Comparison of ENCODE assay signal across 21 cellular contexts in the genomic region with DNA sequence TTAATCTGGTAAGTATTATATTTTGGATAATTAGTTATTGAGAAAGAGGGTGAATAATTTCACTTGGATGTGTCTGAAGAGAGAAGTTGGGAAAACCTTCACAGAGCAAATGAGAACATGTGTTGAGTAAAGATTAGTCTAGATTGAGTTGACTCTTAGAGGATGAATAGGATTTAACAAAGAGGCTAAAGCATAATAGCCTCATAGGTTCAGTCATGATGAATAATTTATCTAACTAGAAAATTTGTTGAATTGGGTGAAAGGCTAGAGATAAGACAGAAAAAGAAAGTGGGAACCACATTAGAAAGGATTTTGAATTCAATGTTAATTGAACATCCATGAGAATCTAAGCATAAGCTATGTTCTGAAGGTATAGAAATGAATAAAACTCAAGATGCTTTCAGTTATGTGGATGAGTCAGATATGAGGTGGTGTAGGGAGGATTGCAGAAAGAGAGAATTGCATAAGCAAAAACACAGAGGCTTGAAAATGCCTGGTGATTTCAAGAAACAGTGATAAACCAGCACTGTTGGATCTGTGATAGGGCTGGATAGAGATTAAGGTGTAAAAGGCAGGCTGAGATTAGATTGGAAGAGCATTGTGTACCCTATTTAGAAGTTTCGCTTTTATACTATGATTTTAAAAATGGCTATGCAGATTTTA.
DNase-seq lines count a peak whose midpoint lies in the region; ATAC-seq, FAIRE-seq and TF ChIP-seq lines count a peak whose summit lies in the region.
"Had no signal": no experiment of that assay in that cellular context is flagged by ENCODE, and none has a peak within 500 bp of the region (broad histone marks: within the 10 kb centered on the region; RNA-seq: fewer than 3 reads in every experiment).

No MANE protein-coding gene starts in this region.

- H3K27me3 ChIP-seq in astrocyte (ENCODE audit: insufficient read depth, low read length): no peaks in the 10 kb centered on the region
- H3K27me3 ChIP-seq: cardiac muscle cell had no signal

- H3K27ac Mint-ChIP-seq in astrocyte (ENCODE audit: unreplicated experiment): no peak overlapping the region
- H3K27ac Mint-ChIP-seq in activated CD8-positive, alpha-beta memory T cell treated with anti-CD3 and anti-CD28 coated beads, Interleukin-2, amount 10 ng/mL, durations not matched to agents 7 days and 5 days: no peak overlapping the region
- H3K27ac Mint-ChIP-seq: activated naive CD4-positive, alpha-beta T cell treated with anti-CD3 and anti-CD28 coated beads, Interleukin-2, amount 50 U/mL, for 24 hours; IgD-negative memory B cell; immature natural killer cell; naive thymus-derived CD4-positive, alpha-beta T cell had no signal

- no peaks in the 10 kb centered on the region for H3K36me3 ChIP-seq in astrocyte (ENCODE audit: insufficient read depth, low read length)
- H3K36me3 ChIP-seq: cardiac muscle cell, HAP-1 had no signal

- H3K4me2 ChIP-seq in astrocyte (ENCODE audit: low read length): no peak overlapping the region

- H4K20me1 ChIP-seq in astrocyte (ENCODE audit: insufficient read depth, low read length): no peaks in the 10 kb centered on the region

- H3K4me1 Mint-ChIP-seq in astrocyte (ENCODE audit: low read depth, unreplicated experiment): peaks cover 12% of the 10 kb centered on the region
- H3K4me1 Mint-ChIP-seq in activated CD8-positive, alpha-beta memory T cell treated with anti-CD3 and anti-CD28 coated beads, Interleukin-2, amount 10 ng/mL, durations not matched to agents 7 days and 5 days: no peaks in the 10 kb centered on the region
- H3K4me1 Mint-ChIP-seq: activated naive CD4-positive, alpha-beta T cell treated with anti-CD3 and anti-CD28 coated beads, Interleukin-2, amount 50 U/mL, for 24 hours; IgD-negative memory B cell; immature natural killer cell; naive thymus-derived CD4-positive, alpha-beta T cell had no signal

- no peak overlapping the region for H3K9ac ChIP-seq in astrocyte (ENCODE audit: low read length)

- no peaks in the 10 kb centered on the region for H3K9me3 Mint-ChIP-seq in astrocyte (ENCODE audit: unreplicated experiment)
- no peaks in the 10 kb centered on the region for H3K9me3 Mint-ChIP-seq in activated CD8-positive, alpha-beta memory T cell treated with anti-CD3 and anti-CD28 coated beads, Interleukin-2, amount 10 ng/mL, durations not matched to agents 7 days and 5 days (ENCODE audit: low read depth)
- H3K9me3 Mint-ChIP-seq: activated naive CD4-positive, alpha-beta T cell treated with anti-CD3 and anti-CD28 coated beads, Interleukin-2, amount 50 U/mL, for 24 hours; IgD-negative memory B cell; naive thymus-derived CD4-positive, alpha-beta T cell had no signal

- TF ChIP-seq CTCF in AG10803 (conservative IDR thresholded peaks at IDR 0.05; ENCODE audit: low read length): no peak
- no peak for TF ChIP-seq CTCF in astrocyte (IDR thresholded peaks at IDR 0.05; ENCODE audit: insufficient read depth, low read depth, low read length)
- TF ChIP-seq CTCF in GM10266 (IDR thresholded peaks at IDR 0.05; ENCODE audit: control insufficient read depth, insufficient read depth, low read depth, missing control alignments): no peak

- H3K27me3 Mint-ChIP-seq in astrocyte (ENCODE audit: low read depth, unreplicated experiment): no peaks in the 10 kb centered on the region
- no peaks in the 10 kb centered on the region for H3K27me3 Mint-ChIP-seq in activated CD8-positive, alpha-beta memory T cell treated with anti-CD3 and anti-CD28 coated beads, Interleukin-2, amount 10 ng/mL, durations not matched to agents 7 days and 5 days
- H3K27me3 Mint-ChIP-seq: activated naive CD4-positive, alpha-beta T cell treated with anti-CD3 and anti-CD28 coated beads, Interleukin-2, amount 50 U/mL, for 24 hours; IgD-negative memory B cell had no signal

- H3K79me2 ChIP-seq in astrocyte (ENCODE audit: insufficient read depth, low read length): no peaks in the 10 kb centered on the region

- H3K27ac ChIP-seq in astrocyte (ENCODE audit: low read depth, low read length): no peak overlapping the region
- H3K27ac ChIP-seq: cardiac muscle cell had no signal

- no peak overlapping the region for H3K4me3 Mint-ChIP-seq in astrocyte (ENCODE audit: unreplicated experiment)
- H3K4me3 Mint-ChIP-seq in activated CD8-positive, alpha-beta memory T cell treated with anti-CD3 and anti-CD28 coated beads, Interleukin-2, amount 10 ng/mL, durations not matched to agents 7 days and 5 days: no peak overlapping the region
- H3K4me3 Mint-ChIP-seq: activated naive CD4-positive, alpha-beta T cell treated with anti-CD3 and anti-CD28 coated beads, Interleukin-2, amount 50 U/mL, for 24 hours; IgD-negative memory B cell; immature natural killer cell; naive thymus-derived CD4-positive, alpha-beta T cell had no signal

- no peak overlapping the region for H2AFZ ChIP-seq in astrocyte (ENCODE audit: low read depth, low read length)

- no peak for FAIRE-seq in astrocyte (lab: Jason Lieb, UNC)
- FAIRE-seq: small intestine had no signal

- H3K36me3 Mint-ChIP-seq in astrocyte (ENCODE audit: low read depth, unreplicated experiment): no peaks in the 10 kb centered on the region
- H3K36me3 Mint-ChIP-seq in activated CD8-positive, alpha-beta memory T cell treated with anti-CD3 and anti-CD28 coated beads, Interleukin-2, amount 10 ng/mL, durations not matched to agents 7 days and 5 days: no peaks in the 10 kb centered on the region
- H3K36me3 Mint-ChIP-seq: activated naive CD4-positive, alpha-beta T cell treated with anti-CD3 and anti-CD28 coated beads, Interleukin-2, amount 50 U/mL, for 24 hours; IgD-negative memory B cell; immature natural killer cell had no signal

- no peak overlapping the region for H3K4me3 ChIP-seq in AG10803 (ENCODE audit: low read length)
- H3K4me3 ChIP-seq in astrocyte (ENCODE audit: insufficient read depth, low read depth, low read length): no peak overlapping the region
- H3K4me3 ChIP-seq: cardiac muscle cell, HAP-1 had no signal

- CTCF ChIA-PET in activated CD8-positive, alpha-beta memory T cell treated with anti-CD3 and anti-CD28 coated beads, Interleukin-2, amount 10 ng/mL, durations not matched to agents 7 days and 5 days (lab: Charles Lee): interaction anchor here (0.6 kb wide), 1 partner anchor 21 kb away, joined by 3 read pairs; no protein-coding TSS in a partner anchor

- no peaks in the 10 kb centered on the region for H3K4me1 ChIP-seq in astrocyte (ENCODE audit: insufficient read depth, low read length)
- H3K4me1 ChIP-seq: HAP-1 had no signal

- no peaks in the 10 kb centered on the region for H3K9me3 ChIP-seq in astrocyte (ENCODE audit: insufficient read depth, low read depth, low read length)
- H3K9me3 ChIP-seq: HAP-1 had no signal

- no peak for ATAC-seq in GM21447 (IDR thresholded peaks at IDR 0.05; ENCODE audit: unreplicated experiment)
- no peak for ATAC-seq in activated CD8-positive, alpha-beta memory T cell treated with anti-CD3 and anti-CD28 coated beads, Interleukin-2, amount 10 ng/mL, durations not matched to agents 7 days and 5 days
- ATAC-seq: naive thymus-derived CD4-positive, alpha-beta T cell had no signal

- DNase-seq in AG10803 (ENCODE audit: low read depth) (peak; percentile 1), HT1080 (ENCODE audit: low read depth) (peak; percentile 46), astrocyte (ENCODE audit: low read depth) (peak; percentile 2), iris pigment epithelial cell (ENCODE audit: low read depth) (peak; percentile 26), SIG-M5 (lab: John Stamatoyannopoulos, UW) (no peak), GM10266 (ENCODE audit: extremely low spot score) (no peak)
- no peak for DNase-seq in activated CD8-positive, alpha-beta memory T cell treated with anti-CD3 and anti-CD28 coated beads, Interleukin-2, amount 10 ng/mL, durations not matched to agents 7 days and 5 days
- DNase-seq: activated CD8-positive, alpha-beta memory T cell treated with anti-CD3 and anti-CD28 coated beads, Interleukin-2, amount 50 U/mL, for 4 hours; AML-193; immature natural killer cell; naive thymus-derived CD4-positive, alpha-beta T cell; NCI-H2081; NCI-H526; small intestine; stimulated activated CD4-positive, alpha-beta T cell treated with anti-CD3 and anti-CD28 coated beads, Interleukin-4, amount 100 ng/mL, for 1 hour; substantia nigra had no signal

Comparison
In these comparisons a context has a peak if more than half of its experiments do, and no peak if none do; other contexts are left out.
1. DNase-seq: peak in AG10803 (single experiment), HT1080 (single experiment), astrocyte (single experiment) and iris pigment epithelial cell (single experiment); none in activated CD8-positive, alpha-beta memory T cell treated with anti-CD3 and anti-CD28 coated beads, Interleukin-2, amount 10 ng/mL, durations not matched to agents 7 days and 5 days (single experiment), SIG-M5 (single experiment) and GM10266 (single experiment).